8 cellular contexts compared by ENCODE assay signal in the genomic region with DNA sequence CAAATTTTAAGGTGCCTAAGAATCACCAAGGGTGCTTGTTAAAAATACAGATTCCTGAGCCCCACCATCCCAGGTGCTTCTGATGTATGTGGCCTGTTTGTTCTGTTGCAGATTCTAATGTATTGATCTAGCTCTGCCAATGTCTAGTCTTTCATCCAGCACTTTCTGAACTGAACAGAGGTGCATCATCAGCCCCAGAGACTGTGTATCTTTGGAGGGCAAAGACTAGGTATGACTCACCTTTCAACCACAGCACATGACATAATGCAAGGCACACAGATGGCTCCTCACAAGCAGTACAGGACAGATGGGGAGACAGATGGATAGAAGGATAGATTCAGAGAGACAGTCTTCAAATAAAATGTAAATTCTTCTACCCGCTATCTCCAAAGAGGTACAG. TPM values are rescaled to one million over a fixed set of nuclear protein-coding genes. Genes with fewer than 3 reads are reported as not detected.
DNase-seq lines count a peak whose midpoint lies in the region; ATAC-seq and TF ChIP-seq lines count a peak whose summit lies in the region.

No MANE protein-coding gene starts in this region.

- H3K79me2 ChIP-seq in OCI-LY3 (ENCODE audit: low read length) = no peaks in the 10 kb centered on the region

- H3K4me3 ChIP-seq in OCI-LY3 (ENCODE audit: low read length) = no peak overlapping the region
- no peak overlapping the region for H3K4me3 ChIP-seq in fibroblast of the aortic adventitia (ENCODE audit: low read depth, low read length)
- H3K4me3 ChIP-seq in BE2C (ENCODE audit: low read depth, low read length) = no peak overlapping the region

- no peaks in the 10 kb centered on the region for H4K20me1 ChIP-seq in OCI-LY3 (ENCODE audit: insufficient read depth, low read length)

- H3K9me3 ChIP-seq in OCI-LY3 (ENCODE audit: insufficient read depth, low read length) (no peaks in the 10 kb centered on the region), BE2C (no peaks in the 10 kb centered on the region)

- DNase-seq in activated CD8-positive, alpha-beta memory T cell treated with anti-CD3 and anti-CD28 coated beads, Interleukin-2, amount 50 U/mL, for 24 hours (ENCODE audit: extremely low read depth) = peak; percentile 25
- DNase-seq in activated CD8-positive, alpha-beta memory T cell treated with anti-CD3 and anti-CD28 coated beads for 24 hours = no peak
- DNase-seq in fibroblast of the aortic adventitia (ENCODE audit: low read depth) = peak; percentile 21
- DNase-seq in T-helper 9 cell = no peak
- no peak for DNase-seq in nucleus accumbens (lab: John Stamatoyannopoulos, UW)
- DNase-seq in BE2C = no peak

- H3K27me3 ChIP-seq in OCI-LY3 (ENCODE audit: low read depth, low read length) = no peaks in the 10 kb centered on the region
- no peaks in the 10 kb centered on the region for H3K27me3 ChIP-seq in BE2C

- H3K27ac ChIP-seq in OCI-LY3 (ENCODE audit: low read length) = peak overlapping the region; percentile 96

- peak; percentile 81 for ATAC-seq in HG02642 (IDR thresholded peaks at IDR 0.05; ENCODE audit: poor library complexity, unreplicated experiment)

- H3K4me1 ChIP-seq in OCI-LY3 (ENCODE audit: low read length) (peaks cover 67% of the 10 kb centered on the region), BE2C (peaks cover 7% of the 10 kb centered on the region; the same call in 1 of the 2 replicates)

- no peak overlapping the region for H2AFZ ChIP-seq in OCI-LY3 (ENCODE audit: low read depth, low read length)

- no peaks in the 10 kb centered on the region for H3K36me3 ChIP-seq in OCI-LY3 (replicated peaks; ENCODE audit: low read depth, low read length)
- H3K36me3 ChIP-seq in BE2C = no peaks in the 10 kb centered on the region

- H3K9ac ChIP-seq in OCI-LY3 (ENCODE audit: low read length) = peak overlapping the region; percentile 72; the same call in 1 of the 2 replicates

- no peak for TF ChIP-seq CTCF in OCI-LY3 (IDR thresholded peaks at IDR 0.05; ENCODE audit: low read depth, low read length)
- TF ChIP-seq CTCF in fibroblast of the aortic adventitia (IDR thresholded peaks at IDR 0.05; ENCODE audit: insufficient read depth, low read length) = no peak
- TF ChIP-seq CTCF in BE2C (IDR thresholded peaks at IDR 0.05; ENCODE audit: low read depth, low read length) = no peak

- peak overlapping the region; percentile 45; the same call in 1 of the 2 replicates for H3K4me2 ChIP-seq in OCI-LY3 (ENCODE audit: low read length)

RNA-seq across cellular contexts. Expression of a gene that starts 32.3 kb away (rescaled TPM):
- 3.4 and 42.0 TPM in 2 replicates for total RNA-seq in fibroblast of the aortic adventitia (ENCODE audit: low replicate concordance)
- polyA plus RNA-seq in BE2C (2012; ENCODE audit: insufficient read depth, insufficient read length, low read depth) = 4.9 TPM

Comparison
In these comparisons a context has a peak if more than half of its experiments do, and no peak if none do; other contexts are left out.
1. DNase-seq: peak in activated CD8-positive, alpha-beta memory T cell treated with anti-CD3 and anti-CD28 coated beads, Interleukin-2, amount 50 U/mL, for 24 hours (single experiment) and fibroblast of the aortic adventitia (single experiment); none in activated CD8-positive, alpha-beta memory T cell treated with anti-CD3 and anti-CD28 coated beads for 24 hours (single experiment), T-helper 9 cell (single experiment), nucleus accumbens (0 of 56) and BE2C (single experiment).